ENCODE assay signal across 13 cellular contexts in the genomic region with DNA sequence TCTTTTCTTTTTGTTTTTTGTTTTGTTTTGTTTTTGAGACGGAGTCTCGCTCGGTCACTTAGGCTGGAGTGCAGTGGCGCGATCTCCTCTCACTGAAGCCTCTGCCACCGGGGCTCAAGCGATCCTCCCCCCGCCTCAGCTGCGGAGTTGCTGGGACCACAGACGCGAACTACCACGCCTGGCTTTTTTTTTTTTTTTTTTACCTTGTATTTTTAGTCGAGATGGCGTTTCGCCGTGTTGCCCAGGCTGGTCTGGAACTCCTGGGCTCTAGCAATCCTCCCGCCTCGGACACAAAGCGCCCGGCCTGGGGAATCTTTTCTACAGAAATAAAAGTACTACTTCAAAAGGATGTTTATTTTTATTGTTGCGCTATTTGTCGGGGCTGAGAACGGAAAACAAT. TPM values are rescaled to one million over a fixed set of nuclear protein-coding genes. Genes with fewer than 3 reads are reported as not detected.
DNase-seq lines count a peak whose midpoint lies in the region; ATAC-seq and TF ChIP-seq lines count a peak whose summit lies in the region.
"Had no signal": no experiment of that assay in that cellular context is flagged by ENCODE, and none has a peak within 500 bp of the region (broad histone marks: within the 10 kb centered on the region; RNA-seq: fewer than 3 reads in every experiment).

No MANE protein-coding gene starts in this region.

- peak; percentile 36 for DNase-seq in activated naive CD8-positive, alpha-beta T cell treated with anti-CD3 and anti-CD28 coated beads, Interleukin-2, amount 10 ng/mL, durations not matched to agents 7 days and 5 days
- DNase-seq in naive B cell: peak; percentile 9
- no peak for DNase-seq in NCI-H2081 (lab: John Stamatoyannopoulos, UW)
- DNase-seq in NCI-H774 (lab: John Stamatoyannopoulos, UW): no peak
- DNase-seq: activated CD4-positive, CD25-positive, alpha-beta regulatory T cell; DMS153 had no signal

- no peaks in the 10 kb centered on the region for H3K9me3 Mint-ChIP-seq in activated naive CD8-positive, alpha-beta T cell treated with anti-CD3 and anti-CD28 coated beads, Interleukin-2, amount 10 ng/mL, durations not matched to agents 7 days and 5 days
- H3K9me3 Mint-ChIP-seq in naive B cell: peaks cover 0 to 3% (median 0%) of the 10 kb centered on the region in 7 donors

- H2AFZ ChIP-seq in ACC112 (ENCODE audit: low read length, unreplicated experiment): peak overlapping the region; percentile 91
- peak overlapping the region; percentile 81; the same call in 1 of the 2 replicates for H2AFZ ChIP-seq in KMS-11 (ENCODE audit: low read depth)

- H3K27ac ChIP-seq in ACC112 (ENCODE audit: low read depth, low read length) (peak overlapping the region; percentile 86; the same call in 1 of the 2 replicates), KMS-11 (no peak overlapping the region)

- no peak for TF ChIP-seq CTCF in KMS-11 (conservative IDR thresholded peaks at IDR 0.05; ENCODE audit: low read depth, low read length)

- POLR2A ChIA-PET in activated naive CD8-positive, alpha-beta T cell treated with anti-CD3 and anti-CD28 coated beads, Interleukin-2, amount 10 ng/mL, durations not matched to agents 7 days and 5 days (lab: Charles Lee): interaction anchor here (0.7 to 1.5 kb wide), 5 partner anchors 44 to 361 kb away, joined by 3 to 5 read pairs (median 3); partner anchors contain the start of genes ENSA and MCL1

- no peaks in the 10 kb centered on the region for H3K27me3 Mint-ChIP-seq in activated naive CD8-positive, alpha-beta T cell treated with anti-CD3 and anti-CD28 coated beads, Interleukin-2, amount 10 ng/mL, durations not matched to agents 7 days and 5 days
- H3K27me3 Mint-ChIP-seq in naive B cell: no peaks in the 10 kb centered on the region

- peak overlapping the region; percentile 98 for H3K27ac Mint-ChIP-seq in activated naive CD8-positive, alpha-beta T cell treated with anti-CD3 and anti-CD28 coated beads, Interleukin-2, amount 10 ng/mL, durations not matched to agents 7 days and 5 days
- peak overlapping the region in 3 of 6 donors; percentile 98 to 100 (median 99) for H3K27ac Mint-ChIP-seq in naive B cell

- peak overlapping the region; percentile 91 for H3K4me3 ChIP-seq in ACC112 (ENCODE audit: low read depth, low read length)
- H3K4me3 ChIP-seq in KMS-11 (IDR thresholded peaks at IDR 0.05; ENCODE audit: insufficient read depth, low read depth, low read length): no peak overlapping the region

- H3K4me1 ChIP-seq in ACC112 (ENCODE audit: control insufficient read depth, insufficient read depth, low read length, unreplicated experiment) (peaks cover 12% of the 10 kb centered on the region), KMS-11 (ENCODE audit: low read depth, poor library complexity, severe bottlenecking) (peaks cover 28% of the 10 kb centered on the region)

- peak overlapping the region; percentile 98 for H3K4me3 Mint-ChIP-seq in activated naive CD8-positive, alpha-beta T cell treated with anti-CD3 and anti-CD28 coated beads, Interleukin-2, amount 10 ng/mL, durations not matched to agents 7 days and 5 days
- peak overlapping the region; percentile 95 to 99 (median 99) for H3K4me3 Mint-ChIP-seq in naive B cell

- H3K9ac ChIP-seq in KMS-11: no peak overlapping the region

- H3K27me3 ChIP-seq in ACC112 (ENCODE audit: insufficient read depth, low read length) (no peaks in the 10 kb centered on the region), KMS-11 (ENCODE audit: insufficient read depth, low read depth) (no peaks in the 10 kb centered on the region)

- no peak for ATAC-seq in activated naive CD8-positive, alpha-beta T cell treated with anti-CD3 and anti-CD28 coated beads, Interleukin-2, amount 10 ng/mL, durations not matched to agents 7 days and 5 days (ENCODE audit: low read depth)
- ATAC-seq in naive B cell (ENCODE audit: low read depth in 2 of 2): no peak
- ATAC-seq in GM18870 (IDR thresholded peaks at IDR 0.05; ENCODE audit: unreplicated experiment): no peak
- no peak for ATAC-seq in GM19397 (IDR thresholded peaks at IDR 0.05; ENCODE audit: unreplicated experiment)

- H4K20me1 ChIP-seq in KMS-11 (ENCODE audit: insufficient read depth): no peaks in the 10 kb centered on the region

- H3K79me2 ChIP-seq in ACC112 (ENCODE audit: control insufficient read depth, insufficient read depth, low read length, unreplicated experiment): peaks cover 20% of the 10 kb centered on the region
- peaks cover 14% of the 10 kb centered on the region; the same call in 1 of the 2 replicates for H3K79me2 ChIP-seq in KMS-11 (ENCODE audit: insufficient read depth, low read depth)

- H3K4me1 Mint-ChIP-seq in activated naive CD8-positive, alpha-beta T cell treated with anti-CD3 and anti-CD28 coated beads, Interleukin-2, amount 10 ng/mL, durations not matched to agents 7 days and 5 days: peaks cover 20% of the 10 kb centered on the region
- peaks cover 13 to 36% (median 16%) of the 10 kb centered on the region in 3 donors for H3K4me1 Mint-ChIP-seq in naive B cell

- H3K36me3 Mint-ChIP-seq in activated naive CD8-positive, alpha-beta T cell treated with anti-CD3 and anti-CD28 coated beads, Interleukin-2, amount 10 ng/mL, durations not matched to agents 7 days and 5 days: peaks cover 22% of the 10 kb centered on the region
- peaks cover 5 to 17% of the 10 kb centered on the region in 2 donors for H3K36me3 Mint-ChIP-seq in naive B cell

- no peak overlapping the region for H3K4me2 ChIP-seq in KMS-11

- H3K36me3 ChIP-seq in ACC112 (ENCODE audit: insufficient read depth, low read length) (peaks cover 24% of the 10 kb centered on the region), KMS-11 (ENCODE audit: insufficient read depth) (peaks cover 14% of the 10 kb centered on the region; the same call in 1 of the 2 replicates)

RNA-seq across cellular contexts. Expression of gene SETDB1, which starts 1.1 kb away (rescaled TPM):
- 10 to 100 TPM; 64.0 to 64.6 TPM for total RNA-seq in activated naive CD8-positive, alpha-beta T cell treated with anti-CD3 and anti-CD28 coated beads, Interleukin-2, amount 10 ng/mL, durations not matched to agents 7 days and 5 days
- polyA plus RNA-seq in naive B cell (ENCODE audit: low read depth in 6 of 6): 10 to 100 TPM; 16.5 to 30.5 (median 22.6) TPM

RNA-seq across cellular contexts. Expression of gene CTXND2, which starts 38.1 kb away (rescaled TPM):
- total RNA-seq in activated naive CD8-positive, alpha-beta T cell treated with anti-CD3 and anti-CD28 coated beads, Interleukin-2, amount 10 ng/mL, durations not matched to agents 7 days and 5 days: not detected
- polyA plus RNA-seq in naive B cell (ENCODE audit: low read depth in 6 of 6): not detected
- total RNA-seq: H1, M059J, subcutaneous adipose tissue had no signal
- polyA plus RNA-seq: H1 had no signal

RNA-seq across cellular contexts. Expression of gene ARNT, which starts 48.7 kb away (rescaled TPM):
- total RNA-seq in activated naive CD8-positive, alpha-beta T cell treated with anti-CD3 and anti-CD28 coated beads, Interleukin-2, amount 10 ng/mL, durations not matched to agents 7 days and 5 days: 10 to 100 TPM; 49.3 to 51.3 TPM
- polyA plus RNA-seq in naive B cell (ENCODE audit: low read depth in 6 of 6): 10 to 100 TPM; 15.0 to 33.4 (median 26.0) TPM

RNA-seq across cellular contexts. Expression of gene CERS2, which starts 49.6 kb away (rescaled TPM):
- 100 to 1,000 TPM; 153 TPM for total RNA-seq in activated naive CD8-positive, alpha-beta T cell treated with anti-CD3 and anti-CD28 coated beads, Interleukin-2, amount 10 ng/mL, durations not matched to agents 7 days and 5 days
- polyA plus RNA-seq in naive B cell (ENCODE audit: low read depth in 6 of 6): 100 to 1,000 TPM in 4 of 6 donors, 10 to 100 TPM in 2; 95.5 to 127 (median 115) TPM

RNA-seq across cellular contexts. Expression of gene ANXA9, which starts 57.0 kb away (rescaled TPM):
- total RNA-seq in activated naive CD8-positive, alpha-beta T cell treated with anti-CD3 and anti-CD28 coated beads, Interleukin-2, amount 10 ng/mL, durations not matched to agents 7 days and 5 days: not detected
- under 1 TPM in 2 of 6 donors, not detected in 4; 0.13 to 0.42 TPM for polyA plus RNA-seq in naive B cell (ENCODE audit: low read depth in 6 of 6)

Comparison
In these comparisons a context has a peak if more than half of its experiments do, and no peak if none do; other contexts are left out.
1. DNase-seq: peak in activated naive CD8-positive, alpha-beta T cell treated with anti-CD3 and anti-CD28 coated beads, Interleukin-2, amount 10 ng/mL, durations not matched to agents 7 days and 5 days (single experiment) and naive B cell (single experiment); none in NCI-H2081 (0 of 2) and NCI-H774 (single experiment).